1 cellular context compared by ENCODE assay signal in the genomic region with DNA sequence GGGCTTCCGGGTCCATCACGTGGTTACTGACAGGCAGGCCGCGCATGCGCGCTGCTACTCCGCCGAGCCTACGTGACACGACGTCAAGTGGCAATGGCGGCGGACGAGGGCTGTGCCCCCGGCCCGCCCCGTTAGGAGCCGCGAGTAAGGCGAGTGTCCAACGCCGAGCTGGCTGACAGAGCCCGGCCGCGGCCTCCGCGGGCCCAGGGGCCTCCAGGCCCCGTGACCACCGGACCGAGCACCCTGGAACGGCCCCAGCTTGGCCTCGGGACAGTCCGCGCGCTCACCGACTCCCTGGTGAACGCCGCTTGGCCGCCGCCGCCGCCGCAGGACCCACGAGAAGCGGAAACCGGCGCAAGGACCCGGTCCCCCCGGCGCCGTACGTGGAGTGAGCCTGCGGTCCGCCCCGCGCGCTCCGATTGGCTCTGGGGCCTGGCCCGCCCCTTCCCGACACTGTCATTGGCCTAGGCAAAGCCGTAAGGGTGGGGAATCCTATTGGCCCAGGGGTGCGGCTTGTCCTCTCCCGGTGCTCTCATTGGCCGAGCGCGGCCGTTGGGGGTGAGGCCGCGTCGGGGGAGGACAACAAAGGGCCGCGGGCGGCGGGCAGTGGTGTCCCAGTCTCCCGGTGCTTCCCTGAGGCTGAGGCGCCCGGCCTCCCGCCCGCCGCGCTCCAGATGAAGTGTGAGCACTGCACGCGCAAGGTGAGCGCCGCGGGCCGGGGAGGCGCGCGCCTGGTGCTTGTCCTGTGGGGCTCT.
TF ChIP-seq lines count a peak whose summit lies in the region.

A gene (plus strand): TSS at position 612 of the 755 bp plus-strand sequence. CDS start 63 bp downstream, at position 675.

TF ChIP-seq in K562, 482 proteins besides CTCF, POLR2A, EP300 and RAD21 (continued from another document and continues in another):
- TF ChIP-seq, protein P1, sequence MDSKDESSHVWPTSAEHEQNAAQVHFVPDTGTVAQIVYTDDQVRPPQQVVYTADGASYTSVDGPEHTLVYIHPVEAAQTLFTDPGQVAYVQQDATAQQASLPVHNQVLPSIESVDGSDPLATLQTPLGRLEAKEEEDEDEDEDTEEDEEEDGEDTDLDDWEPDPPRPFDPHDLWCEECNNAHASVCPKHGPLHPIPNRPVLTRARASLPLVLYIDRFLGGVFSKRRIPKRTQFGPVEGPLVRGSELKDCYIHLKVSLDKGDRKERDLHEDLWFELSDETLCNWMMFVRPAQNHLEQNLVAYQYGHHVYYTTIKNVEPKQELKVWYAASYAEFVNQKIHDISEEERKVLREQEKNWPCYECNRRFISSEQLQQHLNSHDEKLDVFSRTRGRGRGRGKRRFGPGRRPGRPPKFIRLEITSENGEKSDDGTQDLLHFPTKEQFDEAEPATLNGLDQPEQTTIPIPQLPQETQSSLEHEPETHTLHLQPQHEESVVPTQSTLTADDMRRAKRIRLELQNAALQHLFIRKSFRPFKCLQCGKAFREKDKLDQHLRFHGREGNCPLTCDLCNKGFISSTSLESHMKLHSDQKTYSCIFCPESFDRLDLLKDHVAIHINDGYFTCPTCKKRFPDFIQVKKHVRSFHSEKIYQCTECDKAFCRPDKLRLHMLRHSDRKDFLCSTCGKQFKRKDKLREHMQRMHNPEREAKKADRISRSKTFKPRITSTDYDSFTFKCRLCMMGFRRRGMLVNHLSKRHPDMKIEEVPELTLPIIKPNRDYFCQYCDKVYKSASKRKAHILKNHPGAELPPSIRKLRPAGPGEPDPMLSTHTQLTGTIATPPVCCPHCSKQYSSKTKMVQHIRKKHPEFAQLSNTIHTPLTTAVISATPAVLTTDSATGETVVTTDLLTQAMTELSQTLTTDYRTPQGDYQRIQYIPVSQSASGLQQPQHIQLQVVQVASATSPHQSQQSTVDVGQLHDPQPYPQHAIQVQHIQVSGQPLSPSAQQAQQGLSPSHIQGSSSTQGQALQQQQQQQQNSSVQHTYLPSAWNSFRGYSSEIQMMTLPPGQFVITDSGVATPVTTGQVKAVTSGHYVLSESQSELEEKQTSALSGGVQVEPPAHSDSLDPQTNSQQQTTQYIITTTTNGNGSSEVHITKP (IDR thresholded peaks at IDR 0.05; ENCODE audit: partially characterized antibody): peak; percentile 98
- TF ChIP-seq, protein P2, sequence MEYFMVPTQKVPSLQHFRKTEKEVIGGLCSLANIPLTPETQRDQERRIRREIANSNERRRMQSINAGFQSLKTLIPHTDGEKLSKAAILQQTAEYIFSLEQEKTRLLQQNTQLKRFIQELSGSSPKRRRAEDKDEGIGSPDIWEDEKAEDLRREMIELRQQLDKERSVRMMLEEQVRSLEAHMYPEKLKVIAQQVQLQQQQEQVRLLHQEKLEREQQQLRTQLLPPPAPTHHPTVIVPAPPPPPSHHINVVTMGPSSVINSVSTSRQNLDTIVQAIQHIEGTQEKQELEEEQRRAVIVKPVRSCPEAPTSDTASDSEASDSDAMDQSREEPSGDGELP (CRISPR knock-in tag; IDR thresholded peaks at IDR 0.05; ENCODE audit: borderline replicate concordance): peak; percentile 66
- TF ChIP-seq ELF2 (CRISPR knock-in tag; IDR thresholded peaks at IDR 0.05) (peak; percentile 97; the same call in 1 of the 2 replicates), PHF8 (IDR thresholded peaks at IDR 0.05; ENCODE audit: borderline replicate concordance, low read length) (peak; percentile 98; the same call in 1 of the 2 replicates), CHD1 (IDR thresholded peaks at IDR 0.05; ENCODE audit: low read length) (no peak), FOSL1 (tag; conservative IDR thresholded peaks at IDR 0.05) (peak; percentile 39; the same call in 1 of the 2 replicates), TBP (optimal IDR thresholded peaks at IDR 0.05; ENCODE audit: low read depth, low read length) (peak; percentile 94), ZKSCAN1 (IDR thresholded peaks at IDR 0.05; ENCODE audit: low read depth, low read length) (no peak), CCNT2 (IDR thresholded peaks at IDR 0.05; ENCODE audit: borderline replicate concordance, extremely low read depth, insufficient read length, low read depth, low read length) (peak; percentile 86), TAF9B (IDR thresholded peaks at IDR 0.05; ENCODE audit: partially characterized antibody) (peak; percentile 78), ZNF586 (CRISPR knock-in tag; conservative IDR thresholded peaks at IDR 0.05) (no peak), RBBP5 (IDR thresholded peaks at IDR 0.05; ENCODE audit: borderline replicate concordance, insufficient read depth, low read length, poor library complexity, severe bottlenecking) (peak; percentile 75), RUNX1 (IDR thresholded peaks at IDR 0.05; ENCODE audit: low read depth) (no peak), DPF2 (IDR thresholded peaks at IDR 0.05) (no peak), ARID2 (IDR thresholded peaks at IDR 0.05) (no peak), RB1 (IDR thresholded peaks at IDR 0.05; ENCODE audit: low read depth) (peak; percentile 92), ZNF217 (CRISPR knock-in tag; IDR thresholded peaks at IDR 0.05) (no peak), KDM4B (IDR thresholded peaks at IDR 0.05; ENCODE audit: borderline replicate concordance in 2 of 2, low read depth in 1 of 2) (0 out of 4 replicates have a peak, but pooled peaks of 1 of the 2 experiments have one; percentile 10), CHD4 (IDR thresholded peaks at IDR 0.05; ENCODE audit: insufficient read depth, insufficient replicate concordance, low read depth, low read length, poor library complexity, severe bottlenecking) (no peak), CBFA2T2 (conservative IDR thresholded peaks at IDR 0.05) (peak; percentile 71), MEIS2 (IDR thresholded peaks at IDR 0.05; ENCODE audit: partially characterized antibody) (peak; percentile 94), RBM17 (IDR thresholded peaks at IDR 0.05; ENCODE audit: borderline replicate concordance, low read depth, low read length) (no peak), CTBP1 (IDR thresholded peaks at IDR 0.05; ENCODE audit: borderline replicate concordance) (peak; percentile 82), ELF4 (CRISPR knock-in tag; IDR thresholded peaks at IDR 0.05) (peak; percentile 39; the same call in 1 of the 2 replicates), NELFE (IDR thresholded peaks at IDR 0.05; ENCODE audit: insufficient read depth, insufficient read length) (no peak), SETDB1 (IDR thresholded peaks at IDR 0.05; ENCODE audit: low read length) (peak; percentile 39), SMAD3 (CRISPR knock-in tag; conservative IDR thresholded peaks at IDR 0.05) (no peak; the same call in 1 of the 2 replicates), LEF1 (IDR thresholded peaks at IDR 0.05) (no peak), GTF2A2 (tag; IDR thresholded peaks at IDR 0.05) (no peak), FOS (IDR thresholded peaks at IDR 0.05; ENCODE audit: extremely low read depth, insufficient read length) (peak; percentile 96), HMG20A (CRISPR knock-in tag; conservative IDR thresholded peaks at IDR 0.05) (no peak), MIER1 (IDR thresholded peaks at IDR 0.05; ENCODE audit: low read depth) (no peak), TAF7 (tag; IDR thresholded peaks at IDR 0.05) (peak; percentile 79), TGIF2 (CRISPR knock-in tag; IDR thresholded peaks at IDR 0.05) (0 out of 2 replicates have a peak, but pooled peaks have one; percentile 75), MTA2 (IDR thresholded peaks at IDR 0.05; ENCODE audit: low read depth) (no peak), U2AF1 (optimal IDR thresholded peaks at IDR 0.05; ENCODE audit: low read depth, low read length) (peak; percentile 83), ZNF124 (CRISPR knock-in tag; IDR thresholded peaks at IDR 0.05) (no peak)
- TF ChIP-seq, protein P3, sequence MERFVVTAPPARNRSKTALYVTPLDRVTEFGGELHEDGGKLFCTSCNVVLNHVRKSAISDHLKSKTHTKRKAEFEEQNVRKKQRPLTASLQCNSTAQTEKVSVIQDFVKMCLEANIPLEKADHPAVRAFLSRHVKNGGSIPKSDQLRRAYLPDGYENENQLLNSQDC (CRISPR knock-in tag; IDR thresholded peaks at IDR 0.05): peak; percentile 66; the same call in 1 of the 2 replicates
- TF ChIP-seq, protein P4, sequence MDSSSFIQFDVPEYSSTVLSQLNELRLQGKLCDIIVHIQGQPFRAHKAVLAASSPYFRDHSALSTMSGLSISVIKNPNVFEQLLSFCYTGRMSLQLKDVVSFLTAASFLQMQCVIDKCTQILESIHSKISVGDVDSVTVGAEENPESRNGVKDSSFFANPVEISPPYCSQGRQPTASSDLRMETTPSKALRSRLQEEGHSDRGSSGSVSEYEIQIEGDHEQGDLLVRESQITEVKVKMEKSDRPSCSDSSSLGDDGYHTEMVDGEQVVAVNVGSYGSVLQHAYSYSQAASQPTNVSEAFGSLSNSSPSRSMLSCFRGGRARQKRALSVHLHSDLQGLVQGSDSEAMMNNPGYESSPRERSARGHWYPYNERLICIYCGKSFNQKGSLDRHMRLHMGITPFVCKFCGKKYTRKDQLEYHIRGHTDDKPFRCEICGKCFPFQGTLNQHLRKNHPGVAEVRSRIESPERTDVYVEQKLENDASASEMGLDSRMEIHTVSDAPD (CRISPR knock-in tag; IDR thresholded peaks at IDR 0.05): no peak
- TF ChIP-seq, protein P5, sequence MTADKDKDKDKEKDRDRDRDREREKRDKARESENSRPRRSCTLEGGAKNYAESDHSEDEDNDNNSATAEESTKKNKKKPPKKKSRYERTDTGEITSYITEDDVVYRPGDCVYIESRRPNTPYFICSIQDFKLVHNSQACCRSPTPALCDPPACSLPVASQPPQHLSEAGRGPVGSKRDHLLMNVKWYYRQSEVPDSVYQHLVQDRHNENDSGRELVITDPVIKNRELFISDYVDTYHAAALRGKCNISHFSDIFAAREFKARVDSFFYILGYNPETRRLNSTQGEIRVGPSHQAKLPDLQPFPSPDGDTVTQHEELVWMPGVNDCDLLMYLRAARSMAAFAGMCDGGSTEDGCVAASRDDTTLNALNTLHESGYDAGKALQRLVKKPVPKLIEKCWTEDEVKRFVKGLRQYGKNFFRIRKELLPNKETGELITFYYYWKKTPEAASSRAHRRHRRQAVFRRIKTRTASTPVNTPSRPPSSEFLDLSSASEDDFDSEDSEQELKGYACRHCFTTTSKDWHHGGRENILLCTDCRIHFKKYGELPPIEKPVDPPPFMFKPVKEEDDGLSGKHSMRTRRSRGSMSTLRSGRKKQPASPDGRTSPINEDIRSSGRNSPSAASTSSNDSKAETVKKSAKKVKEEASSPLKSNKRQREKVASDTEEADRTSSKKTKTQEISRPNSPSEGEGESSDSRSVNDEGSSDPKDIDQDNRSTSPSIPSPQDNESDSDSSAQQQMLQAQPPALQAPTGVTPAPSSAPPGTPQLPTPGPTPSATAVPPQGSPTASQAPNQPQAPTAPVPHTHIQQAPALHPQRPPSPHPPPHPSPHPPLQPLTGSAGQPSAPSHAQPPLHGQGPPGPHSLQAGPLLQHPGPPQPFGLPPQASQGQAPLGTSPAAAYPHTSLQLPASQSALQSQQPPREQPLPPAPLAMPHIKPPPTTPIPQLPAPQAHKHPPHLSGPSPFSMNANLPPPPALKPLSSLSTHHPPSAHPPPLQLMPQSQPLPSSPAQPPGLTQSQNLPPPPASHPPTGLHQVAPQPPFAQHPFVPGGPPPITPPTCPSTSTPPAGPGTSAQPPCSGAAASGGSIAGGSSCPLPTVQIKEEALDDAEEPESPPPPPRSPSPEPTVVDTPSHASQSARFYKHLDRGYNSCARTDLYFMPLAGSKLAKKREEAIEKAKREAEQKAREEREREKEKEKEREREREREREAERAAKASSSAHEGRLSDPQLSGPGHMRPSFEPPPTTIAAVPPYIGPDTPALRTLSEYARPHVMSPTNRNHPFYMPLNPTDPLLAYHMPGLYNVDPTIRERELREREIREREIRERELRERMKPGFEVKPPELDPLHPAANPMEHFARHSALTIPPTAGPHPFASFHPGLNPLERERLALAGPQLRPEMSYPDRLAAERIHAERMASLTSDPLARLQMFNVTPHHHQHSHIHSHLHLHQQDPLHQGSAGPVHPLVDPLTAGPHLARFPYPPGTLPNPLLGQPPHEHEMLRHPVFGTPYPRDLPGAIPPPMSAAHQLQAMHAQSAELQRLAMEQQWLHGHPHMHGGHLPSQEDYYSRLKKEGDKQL (CRISPR knock-in tag; IDR thresholded peaks at IDR 0.05; ENCODE audit: borderline replicate concordance): 0 out of 2 replicates have a peak, but pooled peaks have one; percentile 76
- TF ChIP-seq, protein P6, sequence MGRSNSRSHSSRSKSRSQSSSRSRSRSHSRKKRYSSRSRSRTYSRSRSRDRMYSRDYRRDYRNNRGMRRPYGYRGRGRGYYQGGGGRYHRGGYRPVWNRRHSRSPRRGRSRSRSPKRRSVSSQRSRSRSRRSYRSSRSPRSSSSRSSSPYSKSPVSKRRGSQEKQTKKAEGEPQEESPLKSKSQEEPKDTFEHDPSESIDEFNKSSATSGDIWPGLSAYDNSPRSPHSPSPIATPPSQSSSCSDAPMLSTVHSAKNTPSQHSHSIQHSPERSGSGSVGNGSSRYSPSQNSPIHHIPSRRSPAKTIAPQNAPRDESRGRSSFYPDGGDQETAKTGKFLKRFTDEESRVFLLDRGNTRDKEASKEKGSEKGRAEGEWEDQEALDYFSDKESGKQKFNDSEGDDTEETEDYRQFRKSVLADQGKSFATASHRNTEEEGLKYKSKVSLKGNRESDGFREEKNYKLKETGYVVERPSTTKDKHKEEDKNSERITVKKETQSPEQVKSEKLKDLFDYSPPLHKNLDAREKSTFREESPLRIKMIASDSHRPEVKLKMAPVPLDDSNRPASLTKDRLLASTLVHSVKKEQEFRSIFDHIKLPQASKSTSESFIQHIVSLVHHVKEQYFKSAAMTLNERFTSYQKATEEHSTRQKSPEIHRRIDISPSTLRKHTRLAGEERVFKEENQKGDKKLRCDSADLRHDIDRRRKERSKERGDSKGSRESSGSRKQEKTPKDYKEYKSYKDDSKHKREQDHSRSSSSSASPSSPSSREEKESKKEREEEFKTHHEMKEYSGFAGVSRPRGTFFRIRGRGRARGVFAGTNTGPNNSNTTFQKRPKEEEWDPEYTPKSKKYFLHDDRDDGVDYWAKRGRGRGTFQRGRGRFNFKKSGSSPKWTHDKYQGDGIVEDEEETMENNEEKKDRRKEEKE (IDR thresholded peaks at IDR 0.05; ENCODE audit: borderline replicate concordance in 1 of 2, control insufficient read depth in 1 of 2, low read depth in 2 of 2, low read length in 1 of 2): 0 out of 4 replicates have a peak, but pooled peaks of 1 of the 2 experiments have one; percentile 38
- TF ChIP-seq, protein P7, sequence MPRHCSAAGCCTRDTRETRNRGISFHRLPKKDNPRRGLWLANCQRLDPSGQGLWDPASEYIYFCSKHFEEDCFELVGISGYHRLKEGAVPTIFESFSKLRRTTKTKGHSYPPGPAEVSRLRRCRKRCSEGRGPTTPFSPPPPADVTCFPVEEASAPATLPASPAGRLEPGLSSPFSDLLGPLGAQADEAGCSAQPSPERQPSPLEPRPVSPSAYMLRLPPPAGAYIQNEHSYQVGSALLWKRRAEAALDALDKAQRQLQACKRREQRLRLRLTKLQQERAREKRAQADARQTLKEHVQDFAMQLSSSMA (CRISPR knock-in tag; IDR thresholded peaks at IDR 0.05): no peak; the same call in 1 of the 2 replicates
- TF ChIP-seq, protein P8, sequence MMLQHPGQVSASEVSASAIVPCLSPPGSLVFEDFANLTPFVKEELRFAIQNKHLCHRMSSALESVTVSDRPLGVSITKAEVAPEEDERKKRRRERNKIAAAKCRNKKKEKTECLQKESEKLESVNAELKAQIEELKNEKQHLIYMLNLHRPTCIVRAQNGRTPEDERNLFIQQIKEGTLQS (IDR thresholded peaks at IDR 0.05): no peak
- TF ChIP-seq, protein P8 (CRISPR knock-in tag; conservative IDR thresholded peaks at IDR 0.05): peak; percentile 21; the same call in 1 of the 2 replicates
